In genomic region chr5:82760856-82761255, GRCh38 we compare ENCODE assay signal across 3 cellular contexts.
"Had no signal": no experiment of that assay in that cellular context is flagged by ENCODE, and none has a peak within 500 bp of the region (broad histone marks: within the 10 kb centered on the region; RNA-seq: fewer than 3 reads in every experiment).

No MANE protein-coding gene starts in this region.

- DNase-seq: GDM1, GF-D8 had no signal

- H3K4me3 ChIP-seq: GM12878 had no signal
